14 cellular contexts compared by ENCODE assay signal in genomic region chr20:52683761-52684160, GRCh38.
DNase-seq lines count a peak whose midpoint lies in the region; ATAC-seq and TF ChIP-seq lines count a peak whose summit lies in the region.
"Had no signal": no experiment of that assay in that cellular context is flagged by ENCODE, and none has a peak within 500 bp of the region (broad histone marks: within the 10 kb centered on the region; RNA-seq: fewer than 3 reads in every experiment).

No MANE protein-coding gene starts in this region.

- no peaks in the 10 kb centered on the region for H3K36me3 Mint-ChIP-seq in glutamatergic neuron (ENCODE audit: unreplicated experiment)

- no peak for ATAC-seq in GM18520 (IDR thresholded peaks at IDR 0.05; ENCODE audit: unreplicated experiment)
- ATAC-seq: Panc1 had no signal

- peak; percentile 67 for DNase-seq in DMS153 treated with DMSO at 0.1 percent for 48 hours (lab: John Stamatoyannopoulos, UW; ENCODE audit: unreplicated experiment)
- peak; percentile 68 for DNase-seq in NCI-H1092 treated with DMSO at 0.1 percent for 48 hours (lab: John Stamatoyannopoulos, UW)
- DNase-seq in NCI-H345 (lab: John Stamatoyannopoulos, UW): peak; percentile 88
- peak; percentile 91 for DNase-seq in esophagus muscularis mucosa (ENCODE audit: extremely low spot score)
- DNase-seq in HT-29 (ENCODE audit: low spot score): no peak
- DNase-seq in glutamatergic neuron: no peak
- DNase-seq: BE2C, H9, NCI-H146, NCI-H2171, NCI-H510A, Right ventricle myocardium superior had no signal

- H3K27ac Mint-ChIP-seq in glutamatergic neuron (ENCODE audit: unreplicated experiment): no peak overlapping the region
- H3K27ac Mint-ChIP-seq: H9 had no signal

- no peaks in the 10 kb centered on the region for H3K4me1 Mint-ChIP-seq in glutamatergic neuron (ENCODE audit: low read depth, unreplicated experiment)

- TF ChIP-seq POLR2A in esophagus muscularis mucosa (IDR thresholded peaks at IDR 0.05; ENCODE audit: low read depth): no peak

- intact Hi-C loops in esophagus muscularis mucosa (cut with DNase I): no loop called here

- no peaks in the 10 kb centered on the region for H3K4me1 ChIP-seq in esophagus muscularis mucosa
- H3K4me1 ChIP-seq: BE2C had no signal

- no peak for TF ChIP-seq CTCF in esophagus muscularis mucosa (IDR thresholded peaks at IDR 0.05)
- no peak for TF ChIP-seq CTCF in glutamatergic neuron (IDR thresholded peaks at IDR 0.05; ENCODE audit: partially characterized antibody, unreplicated experiment)

- no peak for TF ChIP-seq EP300 in esophagus muscularis mucosa (IDR thresholded peaks at IDR 0.05)

- no peaks in the 10 kb centered on the region for H3K27me3 ChIP-seq in esophagus muscularis mucosa

- WGBS in esophagus muscularis mucosa: 58% methylated on average over 5 of the region's 5 CpGs

- peaks cover 0 to 5% (median 0%) of the 10 kb centered on the region in 4 donors for H3K9me3 ChIP-seq in esophagus muscularis mucosa
- H3K9me3 ChIP-seq: BE2C had no signal

- H3K27ac ChIP-seq in esophagus muscularis mucosa (replicated peaks in 1 of 4): no peak overlapping the region

- H3K27me3 Mint-ChIP-seq in glutamatergic neuron (ENCODE audit: unreplicated experiment): no peaks in the 10 kb centered on the region

- no peak overlapping the region for H3K4me3 Mint-ChIP-seq in glutamatergic neuron (ENCODE audit: unreplicated experiment)
- H3K4me3 Mint-ChIP-seq: H9 had no signal

- H3K9me3 Mint-ChIP-seq in glutamatergic neuron (ENCODE audit: unreplicated experiment): no peaks in the 10 kb centered on the region
- H3K9me3 Mint-ChIP-seq: H9 had no signal

- no peak overlapping the region for H3K4me3 ChIP-seq in esophagus muscularis mucosa

- no peaks in the 10 kb centered on the region for H3K36me3 ChIP-seq in esophagus muscularis mucosa
- H3K36me3 ChIP-seq: BE2C had no signal

Comparison
In these comparisons a context has a peak if more than half of its experiments do, and no peak if none do; other contexts are left out.
1. DNase-seq: peak in DMS153 treated with DMSO at 0.1 percent for 48 hours (single experiment), NCI-H1092 treated with DMSO at 0.1 percent for 48 hours (single experiment), NCI-H345 (single experiment) and esophagus muscularis mucosa (single experiment); none in HT-29 (single experiment) and glutamatergic neuron (single experiment).